14 cellular contexts compared by ENCODE assay signal in the genomic region with DNA sequence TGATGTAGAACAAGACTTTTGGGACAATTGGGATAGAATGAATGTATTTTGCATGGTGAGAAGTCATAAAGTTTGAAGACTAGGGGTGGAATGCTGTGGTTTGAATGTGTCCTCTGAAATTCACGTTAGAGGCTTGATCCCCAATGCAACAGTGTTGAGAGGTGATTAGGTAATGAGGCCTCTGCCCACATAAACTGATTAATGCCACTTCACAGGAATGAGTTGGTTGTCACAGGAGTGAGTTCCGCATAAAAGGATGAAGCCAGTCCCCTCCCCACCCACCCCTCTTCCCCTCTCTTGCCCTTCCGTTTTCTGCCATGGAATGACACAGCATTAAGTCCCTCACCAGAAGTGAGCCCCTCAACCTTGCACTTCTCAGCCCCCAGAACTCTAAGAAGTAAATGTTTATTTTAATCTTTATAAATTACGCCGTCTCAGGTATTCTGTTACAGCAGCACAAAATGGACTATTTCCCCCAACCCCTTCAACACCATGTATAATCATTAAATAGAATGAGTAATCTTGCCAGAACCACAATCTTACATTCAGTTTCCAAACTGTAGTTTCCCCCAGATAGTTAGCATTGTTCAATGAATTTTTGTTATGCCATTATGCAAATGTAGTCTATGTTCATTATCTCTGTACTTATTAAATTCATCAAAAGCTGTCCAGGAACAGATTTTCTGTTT. TPM values are rescaled to one million over a fixed set of nuclear protein-coding genes. Genes with fewer than 3 reads are reported as not detected.
DNase-seq lines count a peak whose midpoint lies in the region; ATAC-seq lines count a peak whose summit lies in the region.
"Had no signal": no experiment of that assay in that cellular context is flagged by ENCODE, and none has a peak within 500 bp of the region (broad histone marks: within the 10 kb centered on the region; RNA-seq: fewer than 3 reads in every experiment).

No MANE protein-coding gene starts in this region.

- DNase-seq in mesenchymal stem cell (no peak), LoVo (ENCODE audit: low spot score) (no peak)
- DNase-seq in activated CD8-positive, alpha-beta memory T cell treated with anti-CD3 and anti-CD28 coated beads for 24 hours, result no peak
- DNase-seq in central memory CD4-positive, alpha-beta T cell, result no peak
- DNase-seq: activated CD8-positive, alpha-beta memory T cell treated with anti-CD3 and anti-CD28 coated beads, Interleukin-2, amount 10 ng/mL, durations not matched to agents 7 days and 5 days; Caco-2; cortex of kidney; immature natural killer cell; NCI-H2081; right cardiac atrium; tibial artery had no signal

- H2AFZ ChIP-seq in mesenchymal stem cell (ENCODE audit: low read depth, low read length), result no peak overlapping the region

- H3K27ac ChIP-seq in mesenchymal stem cell (ENCODE audit: low read length, poor library complexity, severe bottlenecking), result peak overlapping the region; percentile 92
- H3K27ac ChIP-seq: tibial artery had no signal

- no peak overlapping the region for H4K8ac ChIP-seq in mesenchymal stem cell (ENCODE audit: low read length)

- no peak overlapping the region for H3K4me3 ChIP-seq in mesenchymal stem cell (ENCODE audit: insufficient read depth in 1 of 2, low read depth in 1 of 2, low read length in 2 of 2)
- H3K4me3 ChIP-seq: tibial artery had no signal

- no peak overlapping the region for H3K4ac ChIP-seq in mesenchymal stem cell (ENCODE audit: low read depth in 1 of 2, low read length in 2 of 2)

- no peak overlapping the region for H2BK5ac ChIP-seq in mesenchymal stem cell (ENCODE audit: low read depth, low read length, poor library complexity, severe bottlenecking)

- H3K79me1 ChIP-seq in mesenchymal stem cell (replicated peaks; ENCODE audit: low read length, poor library complexity, severe bottlenecking), result no peaks in the 10 kb centered on the region

- ATAC-seq in GM18873 (IDR thresholded peaks at IDR 0.05; ENCODE audit: low FRiP score, unreplicated experiment), result peak; percentile 57
- peak; percentile 67 for ATAC-seq in GM21423 (IDR thresholded peaks at IDR 0.05; ENCODE audit: unreplicated experiment)
- ATAC-seq in HG03354 (IDR thresholded peaks at IDR 0.05; ENCODE audit: poor library complexity, severe bottlenecking, unreplicated experiment), result peak; percentile 77
- ATAC-seq: activated CD8-positive, alpha-beta memory T cell treated with anti-CD3 and anti-CD28 coated beads, Interleukin-2, amount 10 ng/mL, durations not matched to agents 7 days and 5 days; right cardiac atrium had no signal

- H3K23ac ChIP-seq in mesenchymal stem cell (ENCODE audit: low read length in 2 of 2), result no peak overlapping the region

- no peaks in the 10 kb centered on the region for H3K27me3 ChIP-seq in mesenchymal stem cell (ENCODE audit: control insufficient read depth in 1 of 2, insufficient read depth in 1 of 2, low read length in 2 of 2)
- H3K27me3 ChIP-seq: tibial artery had no signal

- H3K9me3 ChIP-seq in mesenchymal stem cell (ENCODE audit: control insufficient read depth, low read length), result no peaks in the 10 kb centered on the region
- H3K9me3 ChIP-seq: Caco-2, tibial artery had no signal

- no peaks in the 10 kb centered on the region for H3K36me3 ChIP-seq in mesenchymal stem cell (ENCODE audit: control insufficient read depth in 1 of 2, insufficient read depth in 2 of 2, low read depth in 1 of 2, low read length in 2 of 2)
- H3K36me3 ChIP-seq: tibial artery had no signal

- H2BK12ac ChIP-seq in mesenchymal stem cell (ENCODE audit: low read length in 2 of 2), result no peak overlapping the region

- H3K4me2 ChIP-seq in mesenchymal stem cell (ENCODE audit: low read length, poor library complexity, severe bottlenecking), result peak overlapping the region; percentile 52

- H3K18ac ChIP-seq in mesenchymal stem cell (ENCODE audit: low read depth in 1 of 2, low read length in 2 of 2), result no peak overlapping the region

- H2BK15ac ChIP-seq in mesenchymal stem cell (ENCODE audit: low read depth, poor library complexity, severe bottlenecking), result no peak overlapping the region

- H2AK5ac ChIP-seq in mesenchymal stem cell (ENCODE audit: low read length, severe bottlenecking), result no peak overlapping the region

- H3K4me1 ChIP-seq in mesenchymal stem cell (ENCODE audit: control insufficient read depth, insufficient read depth, low read depth, low read length), result peaks cover 6% of the 10 kb centered on the region

- 82% methylated on average over 4 of the region's 5 CpGs for WGBS in mesenchymal stem cell

- H2BK120ac ChIP-seq in mesenchymal stem cell (ENCODE audit: low read depth, low read length), result no peak overlapping the region

- no peak overlapping the region for H3K14ac ChIP-seq in mesenchymal stem cell (ENCODE audit: low read length in 2 of 2)

- no peak overlapping the region for H4K91ac ChIP-seq in mesenchymal stem cell (ENCODE audit: low read length)

- H3K9ac ChIP-seq in mesenchymal stem cell (ENCODE audit: low read length), result no peak overlapping the region

RNA-seq across cellular contexts. Expression of gene MMAA, which starts 5.5 kb away (rescaled TPM):
- 6.3 TPM for polyA plus RNA-seq in mesenchymal stem cell (2013, experiment 1 of 2)
- 5.6 TPM for polyA plus RNA-seq in mesenchymal stem cell (2013, experiment 2 of 2)
